ENCODE assay signal across 20 cellular contexts in the genomic region with DNA sequence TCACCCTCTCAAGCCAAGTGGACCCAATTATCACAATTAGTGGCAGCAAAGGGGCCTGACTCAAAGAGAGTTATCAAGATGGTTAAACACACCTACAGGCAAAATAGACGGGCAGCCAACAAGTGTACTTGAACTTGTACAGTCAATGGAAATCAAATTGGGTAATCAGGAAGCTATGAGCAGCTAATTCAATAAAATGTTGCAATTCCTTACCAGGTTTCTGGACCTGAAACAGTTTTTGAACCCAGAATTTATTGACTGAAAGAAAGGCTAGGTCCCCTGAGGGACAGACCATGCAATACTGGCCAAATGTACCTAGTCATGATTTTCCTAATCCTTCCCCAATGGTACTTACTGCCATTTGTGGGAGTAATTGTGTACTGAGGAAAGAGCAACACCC.
"Had no signal": no experiment of that assay in that cellular context is flagged by ENCODE, and none has a peak within 500 bp of the region (broad histone marks: within the 10 kb centered on the region; RNA-seq: fewer than 3 reads in every experiment).

No MANE protein-coding gene starts in this region.

- H3K9ac ChIP-seq: SK-N-SH had no signal

- H3K4me3 ChIP-seq: SJCRH30 had no signal

- H3K36me3 ChIP-seq: SJCRH30 had no signal

- ATAC-seq: activated CD4-positive, CD25-positive, alpha-beta regulatory T cell treated with anti-CD3 and anti-CD28 coated beads, Interleukin-2, amount 50 U/mL, for 24 hours; activated CD8-positive, alpha-beta T cell treated with anti-CD3 and anti-CD28 coated beads for 36 hours; activated T-cell treated with anti-CD3 and anti-CD28 coated beads, Interleukin-2, amount 50 U/mL, for 72 hours had no signal

- H3K27me3 ChIP-seq: SJCRH30 had no signal

- DNase-seq: activated CD4-positive, alpha-beta T cell treated with anti-CD3 and anti-CD28 coated beads for 4 hours; activated CD8-positive, alpha-beta memory T cell treated with anti-CD3 and anti-CD28 coated beads, Interleukin-2, amount 50 U/mL, for 4 hours; activated CD8-positive, alpha-beta T cell treated with anti-CD3 and anti-CD28 coated beads for 36 hours; activated gamma-delta T cell treated with Interleukin-2 at 50 U/mL for 16 hours; activated naive CD4-positive, alpha-beta T cell treated with anti-CD3 and anti-CD28 coated beads, Interleukin-2, amount 10 ng/mL, durations not matched to agents 7 days and 5 days; activated naive CD8-positive, alpha-beta T cell treated with anti-CD3 and anti-CD28 coated beads for 36 hours; activated T-cell treated with anti-CD3 and anti-CD28 coated beads, Interleukin-2, amount 50 U/mL, for 72 hours; cerebellar nuclear complex; MM.1S; NCI-H1694 treated with DMSO at 0.1 percent for 48 hours; NCI-H2081; NCI-H2171; NCI-H2227 treated with DMSO at 0.1 percent for 48 hours; NCI-H446 treated with DMSO at 0.1 percent for 48 hours; NCI-H524 treated with DMSO at 0.1 percent for 48 hours; NCI-H748 treated with DMSO at 0.1 percent for 48 hours; SJCRH30; SK-N-SH; SW 1271 had no signal

- H3K4me1 ChIP-seq: SJCRH30 had no signal

- H3K27ac ChIP-seq: SJCRH30 had no signal

- H3K9me3 ChIP-seq: SJCRH30, SK-N-SH had no signal
